Comparison of ENCODE assay signal across 21 cellular contexts in genomic region chr17:16423226-16423872, GRCh38.
"Had no signal": no experiment of that assay in that cellular context is flagged by ENCODE, and none has a peak within 500 bp of the region (broad histone marks: within the 10 kb centered on the region; RNA-seq: fewer than 3 reads in every experiment).

No MANE protein-coding gene starts in this region.

- ATAC-seq: activated CD8-positive, alpha-beta T cell treated with anti-CD3 and anti-CD28 coated beads, Interleukin-2, amount 10 ng/mL, durations not matched to agents 7 days and 5 days; Panc1 had no signal

- H3K36me3 ChIP-seq: MG63, SJSA1 had no signal

- H3K27me3 ChIP-seq: MG63, SJSA1 had no signal

- H3K27ac ChIP-seq: RWPE1, SJSA1 had no signal

- H3K4me3 ChIP-seq: MG63, SJSA1 had no signal

- DNase-seq: activated CD4-positive, alpha-beta T cell treated with anti-CD3 and anti-CD28 coated beads for 48 hours; activated CD4-positive, alpha-beta T cell treated with anti-CD3 and anti-CD28 coated beads, Interleukin-2, amount 50 U/mL, for 4 hours; activated CD4-positive, CD25-positive, alpha-beta regulatory T cell treated with anti-CD3 and anti-CD28 coated beads, Interleukin-2, amount 50 U/mL, for 72 hours; activated CD8-positive, alpha-beta memory T cell treated with anti-CD3 and anti-CD28 coated beads, Interleukin-2, amount 50 U/mL, for 48 hours; activated CD8-positive, alpha-beta T cell treated with anti-CD3 and anti-CD28 coated beads, Interleukin-2, amount 10 ng/mL, durations not matched to agents 7 days and 5 days; activated naive CD8-positive, alpha-beta T cell treated with anti-CD3 and anti-CD28 coated beads for 36 hours; activated T-cell treated with anti-CD3 and anti-CD28 coated beads, Interleukin-2, amount 50 U/mL, for 1 hour; MG63; MV-4-11; NCI-H1092 treated with DMSO at 0.1 percent for 48 hours; NCI-H1417 treated with DMSO at 0.1 percent for 48 hours; NCI-H1694 treated with DMSO at 0.1 percent for 48 hours; NCI-H2029 treated with DMSO at 0.1 percent for 48 hours; NCI-H510A treated with DMSO at 0.1 percent for 48 hours; NCI-H69; NK-92 treated with Interleukin-12 subunit alpha and Interleukin-12 subunit beta, amount 100 ng/mL, for 24 hours; OCI-M1; SHP77 had no signal

- H3K9me3 ChIP-seq: MG63, SJSA1 had no signal
